ENCODE assay signal across 25 cellular contexts in genomic region chr16:88355389-88356123, GRCh38.
"Had no signal": no experiment of that assay in that cellular context is flagged by ENCODE, and none has a peak within 500 bp of the region (broad histone marks: within the 10 kb centered on the region; RNA-seq: fewer than 3 reads in every experiment).

No MANE protein-coding gene starts in this region.

- H3K9me3 Mint-ChIP-seq: activated T-cell treated with anti-CD3 and anti-CD28 coated beads, Interleukin-2, amount 50 U/mL, for 4 hours; activated T-helper 2 cell treated with anti-CD3 and anti-CD28 coated beads, Interferon-gamma antibody, Interleukin-2, Interleukin-4, amounts not matched to agents 10 μg/mL and 5 μg/mL and 100 μg/mL, durations not matched to agents 14 hours and 24 hours and 36 hours; central memory CD8-positive, alpha-beta T cell; effector memory CD8-positive, alpha-beta T cell; immature natural killer cell; stimulated activated memory B cell treated with anti-CD40 and anti-IgM and Interleukin-4, amounts not matched to agents 10 μg/mL and 1 μg/mL and 100 μg/mL, for 72 hours; type B pancreatic cell had no signal

- H3K9me3 ChIP-seq: adrenal gland, colonic mucosa, thoracic aorta had no signal

- H3K4me3 ChIP-seq: adrenal gland, colonic mucosa, dorsolateral prefrontal cortex, hepatocyte, thoracic aorta had no signal

- DNase-seq: activated CD4-positive, alpha-beta T cell treated with anti-CD3 and anti-CD28 coated beads, Interleukin-2, amount 50 U/mL, for 4 hours; activated CD8-positive, alpha-beta memory T cell treated with anti-CD3 and anti-CD28 coated beads for 24 hours; activated CD8-positive, alpha-beta memory T cell treated with anti-CD3 and anti-CD28 coated beads, Interleukin-2, amount 50 U/mL, for 48 hours; activated naive CD4-positive, alpha-beta T cell; activated T-cell treated with anti-CD3 and anti-CD28 coated beads, Interleukin-2, amount 50 U/mL, for 4 hours; adrenal gland; colonic mucosa; effector memory CD8-positive, alpha-beta T cell; foreskin melanocyte; immature natural killer cell; nephron progenitor cell; occipital lobe; retina; stimulated activated CD4-positive, alpha-beta T cell treated with anti-CD3 and anti-CD28 coated beads, Interleukin-2, amount 100 ng/mL, for 24 hours; T-helper 1 cell had no signal

- H3K79me2 ChIP-seq: hepatocyte had no signal

- H3K4me1 ChIP-seq: adrenal gland, colonic mucosa had no signal

- H3K27ac ChIP-seq: adrenal gland, colonic mucosa, dorsolateral prefrontal cortex, hepatocyte, thoracic aorta had no signal

- H2AFZ ChIP-seq: hepatocyte had no signal

- H3K27ac Mint-ChIP-seq: activated naive CD8-positive, alpha-beta T cell; activated T-helper 2 cell treated with anti-CD3 and anti-CD28 coated beads, Interferon-gamma antibody, Interleukin-2, Interleukin-4, amounts not matched to agents 10 μg/mL and 5 μg/mL and 100 μg/mL, durations not matched to agents 14 hours and 24 hours and 36 hours; effector memory CD8-positive, alpha-beta T cell; immature natural killer cell; progenitor cell of endocrine pancreas; stimulated activated memory B cell treated with anti-CD40 and anti-IgM and Interleukin-4, amounts not matched to agents 10 μg/mL and 1 μg/mL and 100 μg/mL, for 72 hours; type B pancreatic cell had no signal

- ATAC-seq: activated T-cell treated with anti-CD3 and anti-CD28 coated beads, Interleukin-2, amount 50 U/mL, for 4 hours; effector memory CD8-positive, alpha-beta T cell; esophagus mucosa; stimulated activated memory B cell treated with anti-CD40 and anti-IgM and Interleukin-4, amounts not matched to agents 10 μg/mL and 1 μg/mL and 100 μg/mL, for 72 hours had no signal

- H3K4me2 ChIP-seq: hepatocyte had no signal

- H3K4me3 Mint-ChIP-seq: activated naive CD8-positive, alpha-beta T cell; activated T-cell treated with anti-CD3 and anti-CD28 coated beads, Interleukin-2, amount 50 U/mL, for 4 hours; central memory CD8-positive, alpha-beta T cell; effector memory CD8-positive, alpha-beta T cell; immature natural killer cell; nephron progenitor cell; stimulated activated memory B cell treated with anti-CD40 and anti-IgM and Interleukin-4, amounts not matched to agents 10 μg/mL and 1 μg/mL and 100 μg/mL, for 72 hours; type B pancreatic cell had no signal

- H3K36me3 ChIP-seq: adrenal gland, colonic mucosa, thoracic aorta had no signal

- H3K36me3 Mint-ChIP-seq: activated naive CD8-positive, alpha-beta T cell; immature natural killer cell; stimulated activated memory B cell treated with anti-CD40 and anti-IgM and Interleukin-4, amounts not matched to agents 10 μg/mL and 1 μg/mL and 100 μg/mL, for 72 hours; type B pancreatic cell had no signal

- H3K27me3 ChIP-seq: adrenal gland, colonic mucosa, hepatocyte had no signal

- H3K4me1 Mint-ChIP-seq: central memory CD8-positive, alpha-beta T cell; immature natural killer cell; stimulated activated memory B cell treated with anti-CD40 and anti-IgM and Interleukin-4, amounts not matched to agents 10 μg/mL and 1 μg/mL and 100 μg/mL, for 72 hours had no signal
